In the genomic region with DNA sequence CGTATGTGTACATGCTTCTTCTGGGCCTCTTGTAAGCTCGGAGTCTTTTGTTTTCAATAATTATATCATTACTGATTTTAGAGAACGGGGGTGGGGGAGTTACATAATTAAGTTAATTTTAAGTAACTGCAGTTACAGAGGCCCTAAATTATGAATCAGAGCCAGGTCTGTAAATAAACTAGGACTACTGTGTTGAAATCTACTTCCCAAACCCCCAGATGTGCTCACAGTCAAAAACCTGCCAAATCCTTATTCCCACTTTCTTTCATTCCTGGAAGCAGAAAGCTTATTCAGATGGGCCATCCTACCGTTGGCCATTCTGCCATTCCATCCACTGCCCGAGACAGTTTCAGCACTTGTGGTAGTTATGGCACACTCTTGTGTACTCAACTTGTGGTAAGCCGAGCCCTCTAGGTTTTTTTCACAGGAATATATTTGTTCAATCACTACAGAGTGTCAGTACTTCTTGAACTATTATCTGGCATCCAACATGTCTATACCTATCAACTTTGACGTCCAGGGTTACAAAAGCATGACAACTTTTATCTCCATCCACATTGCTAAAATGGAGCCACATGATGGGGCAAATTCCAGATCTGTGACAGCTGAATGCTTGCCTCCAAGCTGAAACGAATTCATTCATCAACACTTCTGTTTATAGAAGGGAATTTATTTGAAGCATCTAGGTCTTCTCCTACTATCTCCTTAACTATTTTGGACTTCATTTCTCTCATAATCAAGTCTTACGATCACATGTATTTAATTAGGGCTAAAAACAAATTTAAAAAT, we compare ENCODE assay signal across 17 cellular contexts.
"Had no signal": no experiment of that assay in that cellular context is flagged by ENCODE, and none has a peak within 500 bp of the region (broad histone marks: within the 10 kb centered on the region; RNA-seq: fewer than 3 reads in every experiment).

No MANE protein-coding gene starts in this region.

- DNase-seq: activated CD4-positive, alpha-beta T cell treated with anti-CD3 and anti-CD28 coated beads, Interleukin-2, amount 10 ng/mL, durations not matched to agents 7 days and 5 days; activated CD8-positive, alpha-beta T cell treated with anti-CD3 and anti-CD28 coated beads, Interleukin-2, amount 10 ng/mL, durations not matched to agents 7 days and 5 days; activated naive CD4-positive, alpha-beta T cell treated with Interleukin-2 at 50 U/mL for 16 hours; activated naive CD8-positive, alpha-beta T cell treated with anti-CD3 and anti-CD28 coated beads, Interleukin-2, amount 10 ng/mL, durations not matched to agents 7 days and 5 days; activated T-cell treated with anti-CD3 and anti-CD28 coated beads, Interleukin-2, amount 50 U/mL, for 24 hours; body of pancreas; central memory CD4-positive, alpha-beta T cell; hypothalamus; islet precursor cell; left colon; mammary epithelial cell; naive B cell; sigmoid colon; spleen; stimulated activated naive CD4-positive, alpha-beta T cell; T1000; thyroid gland had no signal

- ATAC-seq: activated CD8-positive, alpha-beta T cell treated with anti-CD3 and anti-CD28 coated beads, Interleukin-2, amount 10 ng/mL, durations not matched to agents 7 days and 5 days; body of pancreas; left colon had no signal
